Comparison of ENCODE assay signal across 18 cellular contexts in the genomic region with DNA sequence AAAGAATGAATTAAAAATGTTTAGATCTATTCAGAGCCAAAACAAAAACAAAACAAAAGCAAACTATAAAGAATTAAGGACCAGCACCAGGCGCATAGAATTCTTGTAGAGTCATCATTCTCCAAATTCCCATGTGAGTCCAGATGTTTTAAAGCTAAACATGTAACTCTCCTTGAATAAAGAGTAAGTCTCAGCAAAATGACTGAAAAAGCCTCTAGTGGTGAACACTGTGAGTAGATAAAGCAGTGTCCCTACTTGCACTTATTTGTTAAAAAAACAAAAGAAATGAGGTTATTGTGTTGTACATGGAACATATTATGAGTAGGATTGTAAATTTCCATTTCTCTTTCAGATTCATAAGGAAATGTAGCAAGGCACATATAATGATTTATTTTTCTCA. TPM values are rescaled to one million over a fixed set of nuclear protein-coding genes. Genes with fewer than 3 reads are reported as not detected.
A peak's percentile ranks its signal among the peaks of the same experiment; 100 is the strongest.
DNase-seq lines count a peak whose midpoint lies in the region; ATAC-seq and TF ChIP-seq lines count a peak whose summit lies in the region.
"Had no signal": no experiment of that assay in that cellular context is flagged by ENCODE, and none has a peak within 500 bp of the region (broad histone marks: within the 10 kb centered on the region; RNA-seq: fewer than 3 reads in every experiment).

No MANE protein-coding gene starts in this region.

- H2BK20ac ChIP-seq in H9 (ENCODE audit: low read depth, low read length, poor library complexity, severe bottlenecking), result no peak overlapping the region

- H4K8ac ChIP-seq in H9 (replicated peaks; ENCODE audit: insufficient read length, low read depth, low read length), result no peak overlapping the region

- ATAC-seq in left ventricle myocardium superior (peak; percentile 22), heart left ventricle (no peak)
- ATAC-seq in activated CD8-positive, alpha-beta T cell treated with anti-CD3 and anti-CD28 coated beads, Interleukin-2, amount 10 ng/mL, durations not matched to agents 7 days and 5 days, result no peak

- no peak overlapping the region for H3T11ph ChIP-seq in H9 (ENCODE audit: low read length)

- WGBS in heart left ventricle, 4 donors, result 71 to 81% (median 77%) methylated on average over 1 of the region's 1 CpG
- no CpG with 5 or more reads among the region's 1 CpG for WGBS in H9 (ENCODE audit: extremely low coverage, insufficient read length, low lambda C conversion rate)

- CTCF ChIA-PET in OCI-LY7 (lab: Charles Lee; ENCODE audit: unreplicated experiment), result no interaction called here
- CTCF ChIA-PET in activated CD8-positive, alpha-beta T cell treated with anti-CD3 and anti-CD28 coated beads, Interleukin-2, amount 10 ng/mL, durations not matched to agents 7 days and 5 days (lab: Charles Lee), result interaction anchor here (4.7 kb wide), 1 partner anchor 16 kb away, joined by 30 read pairs; no protein-coding TSS in a partner anchor

- H3K4me1 Mint-ChIP-seq in type B pancreatic cell (ENCODE audit: unreplicated experiment), result no peaks in the 10 kb centered on the region
- H3K4me1 Mint-ChIP-seq in H9, result no peaks in the 10 kb centered on the region
- no peaks in the 10 kb centered on the region for H3K4me1 Mint-ChIP-seq in activated CD8-positive, alpha-beta T cell treated with anti-CD3 and anti-CD28 coated beads, Interleukin-2, amount 10 ng/mL, durations not matched to agents 7 days and 5 days (ENCODE audit: low read depth)

- H3K27me3 ChIP-seq in heart left ventricle (no peaks in the 10 kb centered on the region), H9 (ENCODE audit: insufficient read depth, low read length) (no peaks in the 10 kb centered on the region)
- H3K27me3 ChIP-seq: upper lobe of left lung had no signal

- H3K36me3 Mint-ChIP-seq in type B pancreatic cell (peaks cover 9% of the 10 kb centered on the region), H9 (ENCODE audit: insufficient read depth in 1 of 3, low read depth in 3 of 3) (peaks cover 0 to 10% (median 0%) of the 10 kb centered on the region in 3 experiments; a peak in 3 of 7 replicates)
- peaks cover 38% of the 10 kb centered on the region for H3K36me3 Mint-ChIP-seq in activated CD8-positive, alpha-beta T cell treated with anti-CD3 and anti-CD28 coated beads, Interleukin-2, amount 10 ng/mL, durations not matched to agents 7 days and 5 days (ENCODE audit: low read depth)

- H3K9me3 Mint-ChIP-seq in type B pancreatic cell (no peaks in the 10 kb centered on the region), H9 (no peaks in the 10 kb centered on the region)
- no peaks in the 10 kb centered on the region for H3K9me3 Mint-ChIP-seq in activated CD8-positive, alpha-beta T cell treated with anti-CD3 and anti-CD28 coated beads, Interleukin-2, amount 10 ng/mL, durations not matched to agents 7 days and 5 days (ENCODE audit: insufficient read depth)
- H3K9me3 Mint-ChIP-seq: central memory CD8-positive, alpha-beta T cell had no signal

- H4K5ac ChIP-seq in H9 (ENCODE audit: insufficient read length, low read depth, low read length), result no peak overlapping the region

- H3K23ac ChIP-seq in H9 (ENCODE audit: insufficient read length, low read depth, low read length), result no peak overlapping the region

- no peak overlapping the region for H2BK5ac ChIP-seq in H9 (ENCODE audit: insufficient read length, low read length)

- H3K36me3 ChIP-seq in heart left ventricle (peaks cover 0 to 88% (median 78%) of the 10 kb centered on the region in 9 donors), OCI-LY7 (ENCODE audit: insufficient read depth, low read length) (peaks cover 59% of the 10 kb centered on the region)

- H4K20me1 ChIP-seq in OCI-LY7 (ENCODE audit: insufficient read depth, low read length) (no peaks in the 10 kb centered on the region), H9 (ENCODE audit: control insufficient read depth, insufficient read depth, insufficient read length) (no peaks in the 10 kb centered on the region)

- H3K4me2 ChIP-seq in OCI-LY7 (ENCODE audit: low read length) (no peak overlapping the region), H9 (ENCODE audit: insufficient read depth, insufficient read length, low read length) (no peak overlapping the region)

- H2AK5ac ChIP-seq in H9 (ENCODE audit: insufficient read length, low read length), result no peak overlapping the region

- H3K23me2 ChIP-seq in H9 (ENCODE audit: insufficient read length, low read depth, low read length, poor library complexity, severe bottlenecking), result no peaks in the 10 kb centered on the region

- H3K18ac ChIP-seq in H9 (ENCODE audit: insufficient read length, low read depth, low read length), result no peak overlapping the region

- H3K27ac Mint-ChIP-seq in type B pancreatic cell (no peak overlapping the region), H9 (no peak overlapping the region)
- no peak overlapping the region for H3K27ac Mint-ChIP-seq in activated CD8-positive, alpha-beta T cell treated with anti-CD3 and anti-CD28 coated beads, Interleukin-2, amount 10 ng/mL, durations not matched to agents 7 days and 5 days

- no peaks in the 10 kb centered on the region for H3K79me2 ChIP-seq in OCI-LY7 (ENCODE audit: insufficient read depth, low read depth, low read length)
- H3K79me2 ChIP-seq in H9 (ENCODE audit: insufficient read depth, low read length), result no peaks in the 10 kb centered on the region

- no peak overlapping the region for H4K91ac ChIP-seq in H9 (ENCODE audit: insufficient read length, low read depth, low read length)

- H3K4ac ChIP-seq in H9 (ENCODE audit: low read depth, low read length), result no peak overlapping the region

- no peaks in the 10 kb centered on the region for H3K9me3 ChIP-seq in heart left ventricle
- H3K9me3 ChIP-seq in OCI-LY7 (ENCODE audit: low read length), result no peaks in the 10 kb centered on the region
- no peaks in the 10 kb centered on the region for H3K9me3 ChIP-seq in H9 (ENCODE audit: control insufficient read depth, low read depth, low read length)
- H3K9me3 ChIP-seq: upper lobe of left lung had no signal

- H3K14ac ChIP-seq in H9 (ENCODE audit: insufficient read depth, low read length), result no peak overlapping the region

- TF ChIP-seq POLR2A in heart left ventricle (IDR thresholded peaks at IDR 0.05), result no peak

- peak in 2 of 12 donors; percentile 4 to 13 for TF ChIP-seq CTCF in heart left ventricle (IDR thresholded peaks at IDR 0.05)
- TF ChIP-seq CTCF in OCI-LY7 (conservative IDR thresholded peaks at IDR 0.05; ENCODE audit: low read length), result peak; percentile 40; the same call in 1 of the 2 replicates
- TF ChIP-seq CTCF in type B pancreatic cell (conservative IDR thresholded peaks at IDR 0.05), result peak; percentile 48
- TF ChIP-seq CTCF in H9 (conservative IDR thresholded peaks at IDR 0.05), result no peak; the same call in 2 of the 3 replicates

- H3K79me1 ChIP-seq in H9 (ENCODE audit: insufficient read depth, low read depth, low read length, poor library complexity, severe bottlenecking), result no peaks in the 10 kb centered on the region

- no peak overlapping the region for H2BK120ac ChIP-seq in H9 (ENCODE audit: low read depth, low read length, poor library complexity, severe bottlenecking)

- H3K4me3 ChIP-seq in heart left ventricle, result no peak overlapping the region
- H3K4me3 ChIP-seq in OCI-LY7 (ENCODE audit: low read depth, low read length, poor library complexity, severe bottlenecking), result no peak overlapping the region
- H3K4me3 ChIP-seq: upper lobe of left lung had no signal

- no peak overlapping the region for H3K9ac ChIP-seq in H9 (ENCODE audit: extremely low read depth, insufficient read length, low read length)

- H3K9me2 ChIP-seq in OCI-LY7 (ENCODE audit: insufficient read depth, low read length), result no peaks in the 10 kb centered on the region

- H3K4me1 ChIP-seq in heart left ventricle (peaks cover 0 to 32% (median 7%) of the 10 kb centered on the region in 12 donors), OCI-LY7 (ENCODE audit: insufficient read depth, low read length, poor library complexity, severe bottlenecking) (no peaks in the 10 kb centered on the region), H9 (ENCODE audit: insufficient read depth, low read length) (no peaks in the 10 kb centered on the region)

- H2AFZ ChIP-seq in OCI-LY7 (ENCODE audit: low read length), result no peak overlapping the region
- H2AFZ ChIP-seq in H9 (ENCODE audit: low read length), result no peak overlapping the region

- no peak overlapping the region for H2BK15ac ChIP-seq in H9 (ENCODE audit: low read depth, low read length)

- H3K56ac ChIP-seq in H9 (ENCODE audit: insufficient read length, low read depth, low read length), result no peak overlapping the region

- POLR2A ChIA-PET in OCI-LY7 (lab: Charles Lee), result interaction anchor here (0.6 kb wide), 1 partner anchor 33 kb away, joined by 3 read pairs; no protein-coding TSS in a partner anchor
- POLR2A ChIA-PET in activated CD8-positive, alpha-beta T cell treated with anti-CD3 and anti-CD28 coated beads, Interleukin-2, amount 10 ng/mL, durations not matched to agents 7 days and 5 days (lab: Charles Lee), result no interaction called here

- H3K27me3 Mint-ChIP-seq in type B pancreatic cell (no peaks in the 10 kb centered on the region), H9 (ENCODE audit: low read depth) (no peaks in the 10 kb centered on the region)
- no peaks in the 10 kb centered on the region for H3K27me3 Mint-ChIP-seq in activated CD8-positive, alpha-beta T cell treated with anti-CD3 and anti-CD28 coated beads, Interleukin-2, amount 10 ng/mL, durations not matched to agents 7 days and 5 days (ENCODE audit: low read depth)
- H3K27me3 Mint-ChIP-seq: central memory CD8-positive, alpha-beta T cell had no signal

- H2BK12ac ChIP-seq in H9 (ENCODE audit: insufficient read length, low read depth, low read length), result no peak overlapping the region

- intact Hi-C loops in left ventricle myocardium superior (cut with micrococcal nuclease) (no loop called here), heart left ventricle (cut with DNase I) (no loop called here), OCI-LY7 (cut with micrococcal nuclease; ENCODE audit: unreplicated experiment) (no loop called here)

- H3K27ac ChIP-seq in heart left ventricle (peak overlapping the region in 1 of 12 donors; percentile 7), OCI-LY7 (ENCODE audit: low read depth, low read length, poor library complexity, severe bottlenecking) (no peak overlapping the region), H9 (ENCODE audit: insufficient read length, low read depth, low read length) (no peak overlapping the region)
- H3K27ac ChIP-seq: upper lobe of left lung had no signal

- no peak overlapping the region for H3K4me3 Mint-ChIP-seq in type B pancreatic cell
- H3K4me3 Mint-ChIP-seq in H9, result no peak overlapping the region
- no peak overlapping the region for H3K4me3 Mint-ChIP-seq in activated CD8-positive, alpha-beta T cell treated with anti-CD3 and anti-CD28 coated beads, Interleukin-2, amount 10 ng/mL, durations not matched to agents 7 days and 5 days
- H3K4me3 Mint-ChIP-seq: central memory CD8-positive, alpha-beta T cell had no signal

- no TSS peak for BruUV-seq in OCI-LY7 (replicated peaks; lab: Mats Ljungman, UMichigan)

- no peak for DNase-seq in left ventricle myocardium superior
- DNase-seq in heart left ventricle, result no peak
- no peak for DNase-seq in OCI-LY7 (ENCODE audit: low spot score)
- DNase-seq in dedifferentiated amniotic fluid mesenchymal stem cell (ENCODE audit: extremely low spot score), result peak; percentile 57
- DNase-seq in type B pancreatic cell (ENCODE audit: extremely low spot score, unreplicated experiment), result no peak
- DNase-seq in H9, result no peak
- DNase-seq in NCI-H1930 (lab: John Stamatoyannopoulos, UW), result no peak
- DNase-seq in activated CD8-positive, alpha-beta T cell treated with anti-CD3 and anti-CD28 coated beads, Interleukin-2, amount 10 ng/mL, durations not matched to agents 7 days and 5 days, result no peak
- DNase-seq: activated CD4-positive, CD25-positive, alpha-beta regulatory T cell; activated naive CD4-positive, alpha-beta T cell treated with anti-CD3 and anti-CD28 coated beads, Interleukin-2, amount 50 U/mL, for 16 hours; AML-193; glutamatergic neuron; GOT3; mesendoderm; NCI-H1092 treated with DMSO at 0.1 percent for 48 hours; stimulated activated CD4-positive, alpha-beta T cell treated with anti-CD3 and anti-CD28 coated beads, Interleukin-4, amount 100 ng/mL, for 4 hours; upper lobe of left lung had no signal

RNA-seq across cellular contexts. Expression of a gene that starts 44.0 kb away (rescaled TPM):
- 554 TPM for total RNA-seq in left ventricle myocardium superior
- 100 to 1,000 TPM; 206 to 631 (median 475) TPM for total RNA-seq in heart left ventricle
- polyA plus RNA-seq in heart left ventricle, result 100 to 1,000 TPM in 1 of 2 donors, 10 to 100 TPM in 1; 53.8 to 119 TPM
- total RNA-seq in OCI-LY7 (2014; rRNA removed; shearing (Covaris generic)), result 33.6 and 42.2 TPM in 2 replicates
- 98.3 and 120 TPM in 2 replicates for total RNA-seq in OCI-LY7 (2022)
- 61.1 and 80.4 TPM in 2 replicates for total RNA-seq in type B pancreatic cell (ENCODE audit: low replicate concordance)
- 25.2 and 27.6 TPM in 2 replicates for total RNA-seq in H9 (2021)
- 100 to 1,000 TPM; 103 to 104 TPM for total RNA-seq in activated CD8-positive, alpha-beta T cell treated with anti-CD3 and anti-CD28 coated beads, Interleukin-2, amount 10 ng/mL, durations not matched to agents 7 days and 5 days
